ENCODE assay signal across 24 cellular contexts in genomic region chr10:70910486-70911350, GRCh38. TPM values are rescaled to one million over a fixed set of nuclear protein-coding genes. Genes with fewer than 3 reads are reported as not detected.
A peak's percentile ranks its signal among the peaks of the same experiment; 100 is the strongest.
DNase-seq lines count a peak whose midpoint lies in the region; ATAC-seq, FAIRE-seq and TF ChIP-seq lines count a peak whose summit lies in the region.
"Had no signal": no experiment of that assay in that cellular context is flagged by ENCODE, and none has a peak within 500 bp of the region (broad histone marks: within the 10 kb centered on the region; RNA-seq: fewer than 3 reads in every experiment).

No MANE protein-coding gene starts in this region.

- FAIRE-seq in K562 (lab: Jason Lieb, UNC), result no peak
- FAIRE-seq: G401.6, GM12892, HTR-8/SVneo had no signal

- no peak overlapping the region for H3K4me3 ChIP-seq in K562
- no peak overlapping the region for H3K4me3 ChIP-seq in neuronal stem cell (ENCODE audit: low read length in 2 of 2)
- no peak overlapping the region for H3K4me3 ChIP-seq in aorta (ENCODE audit: low read length in 2 of 2)
- H3K4me3 ChIP-seq in trophoblast cell (ENCODE audit: low read depth, low read length), result no peak overlapping the region
- H3K4me3 ChIP-seq: SJSA1 had no signal

- no peaks in the 10 kb centered on the region for H3K4me1 ChIP-seq in K562 (replicated peaks in 1 of 2; ENCODE audit: control insufficient read depth in 2 of 2, insufficient read depth in 2 of 2, low read length in 2 of 2)
- H3K4me1 ChIP-seq in neuronal stem cell (ENCODE audit: control insufficient read depth in 2 of 2, insufficient read depth in 1 of 2, low read depth in 1 of 2, low read length in 2 of 2), result peaks cover 0 to 4% of the 10 kb centered on the region in 2 donors
- no peaks in the 10 kb centered on the region for H3K4me1 ChIP-seq in aorta (ENCODE audit: control insufficient read depth in 1 of 2, insufficient read depth in 2 of 2, low read length in 2 of 2)
- no peaks in the 10 kb centered on the region for H3K4me1 ChIP-seq in trophoblast cell (ENCODE audit: control insufficient read depth in 1 of 2, insufficient read depth in 2 of 2, low read length in 2 of 2)
- H3K4me1 ChIP-seq: SJSA1 had no signal

- H4K91ac ChIP-seq in neuronal stem cell (ENCODE audit: low read depth, low read length, poor library complexity) (peak overlapping the region; percentile 67), trophoblast cell (ENCODE audit: low read depth, low read length) (no peak overlapping the region)

- no peaks in the 10 kb centered on the region for H3K9me3 ChIP-seq in K562 (replicated peaks; ENCODE audit: control insufficient read depth, insufficient read depth, low read depth, low read length)
- no peaks in the 10 kb centered on the region for H3K9me3 ChIP-seq in neuronal stem cell (replicated peaks in 1 of 2; ENCODE audit: control insufficient read depth in 2 of 2, insufficient read depth in 1 of 2, low read depth in 1 of 2, low read length in 2 of 2)
- no peaks in the 10 kb centered on the region for H3K9me3 ChIP-seq in aorta (ENCODE audit: control insufficient read depth, low read length)
- peaks cover 6% of the 10 kb centered on the region for H3K9me3 ChIP-seq in trophoblast cell (ENCODE audit: insufficient read depth, low read depth, low read length)
- H3K9me3 ChIP-seq: SJSA1 had no signal

- BruUV-seq in K562 (replicated peaks; lab: Mats Ljungman, UMichigan), result no TSS peak

- intact Hi-C loops in Right ventricle myocardium superior (cut with DNase I), result no loop called here
- intact Hi-C loops in cardiac septum (cut with DNase I), result no loop called here
- intact Hi-C loops in K562 (cut with micrococcal nuclease), result no loop called here
- intact Hi-C loops in aorta (cut with DNase I), result no loop called here

- ATAC-seq in Right ventricle myocardium superior (ENCODE audit: poor library complexity), result no peak
- 0 out of 3 replicates have a peak, but pooled peaks have one; percentile 22 for ATAC-seq in K562
- ATAC-seq in aorta (ENCODE audit: low FRiP score), result no peak
- ATAC-seq: Panc1 had no signal

- peak overlapping the region; percentile 92 for H2BK5ac ChIP-seq in neuronal stem cell (ENCODE audit: low read length)
- no peak overlapping the region for H2BK5ac ChIP-seq in trophoblast cell (ENCODE audit: low read depth, low read length, poor library complexity)

- TF ChIP-seq RAD21 in K562 (CRISPR knock-in tag; conservative IDR thresholded peaks at IDR 0.05 in 1 of 2, IDR thresholded peaks at IDR 0.05 in 1 of 2), result no peak

- in situ Hi-C loops in K562 (cut with MboI), result no loop called here

- no peak overlapping the region for H2AFZ ChIP-seq in K562 (ENCODE audit: low read depth, low read length)
- H2AFZ ChIP-seq in neuronal stem cell (ENCODE audit: low read length), result no peak overlapping the region
- no peak overlapping the region for H2AFZ ChIP-seq in trophoblast cell (ENCODE audit: insufficient read depth, low read length, poor library complexity)

- POLR2A ChIA-PET in K562 (lab: Yijun Ruan, JAX), result interaction anchor here (0.9 to 1.1 kb wide), 2 partner anchors 13 to 15 kb away, joined by 3 read pairs; no protein-coding TSS in a partner anchor

- H2BK15ac ChIP-seq in neuronal stem cell (ENCODE audit: low read length), result no peak overlapping the region

- no peak for TF ChIP-seq EP300 in K562 (IDR thresholded peaks at IDR 0.05; ENCODE audit: low read length)

- no peak overlapping the region for H4K8ac ChIP-seq in neuronal stem cell (ENCODE audit: low read depth, low read length)
- H4K8ac ChIP-seq in trophoblast cell (ENCODE audit: low read depth, low read length), result no peak overlapping the region

- H3K14ac ChIP-seq in neuronal stem cell (ENCODE audit: low read length), result no peak overlapping the region
- no peak overlapping the region for H3K14ac ChIP-seq in trophoblast cell (ENCODE audit: low read length)

- no peak overlapping the region for H2BK12ac ChIP-seq in neuronal stem cell (ENCODE audit: low read length)
- no peak overlapping the region for H2BK12ac ChIP-seq in trophoblast cell (ENCODE audit: low read length)

- WGBS in K562 (ENCODE audit: insufficient coverage, low coverage, missing lambda C conversion rate), result 8% methylated on average over 16 of the region's 16 CpGs
- WGBS in neuronal stem cell (ENCODE audit: extremely low coverage in 2 of 2, insufficient read length in 2 of 2, insufficient replicate concordance in 1 of 2), 2 donors, result no CpG with 5 or more reads among the region's 16 CpGs
- WGBS in aorta, 2 donors, result 94 to 95% methylated on average over 16 of the region's 16 CpGs
- no CpG with 5 or more reads among the region's 16 CpGs for WGBS in trophoblast cell (ENCODE audit: extremely low coverage, insufficient coverage, insufficient read length)

- H3K9me1 ChIP-seq in K562 (ENCODE audit: control insufficient read depth, insufficient read depth, low read length), result no peaks in the 10 kb centered on the region

- peaks cover 12% of the 10 kb centered on the region for H4K20me1 ChIP-seq in K562 (replicated peaks; ENCODE audit: control insufficient read depth, insufficient read depth, low read length)

- DNase-seq in Right ventricle myocardium superior, result peak; percentile 22
- no peak for DNase-seq in cardiac septum (ENCODE audit: low spot score)
- no peak for DNase-seq in K562 (ENCODE audit: extremely low read depth in 1 of 4, low spot score in 3 of 4)
- no peak for DNase-seq in neuronal stem cell (ENCODE audit: low spot score)
- peak; percentile 41 to 63 for DNase-seq in aorta
- no peak for DNase-seq in medulla oblongata (ENCODE audit: extremely low spot score)
- DNase-seq in trophoblast cell, result no peak
- DNase-seq: 8988T; C1 segment of cervical spinal cord; GOT3; HCEC 1CT; IMR-90; MV-4-11; NCI-H1105 treated with DMSO at 0.1 percent for 48 hours; NCI-H2029 treated with DMSO at 0.1 percent for 48 hours; NCI-H345; NCI-H524; NCI-H774; NK-92 treated with Interleukin-12 subunit alpha and Interleukin-12 subunit beta, amount 100 ng/mL, for 24 hours had no signal

- H3K18ac ChIP-seq in neuronal stem cell (ENCODE audit: low read length) (peak overlapping the region; percentile 74), trophoblast cell (ENCODE audit: low read length) (no peak overlapping the region)

- TF ChIP-seq CTCF in K562 (IDR thresholded peaks at IDR 0.05 in 2 of 3, conservative IDR thresholded peaks at IDR 0.05 in 1 of 3; ENCODE audit: insufficient read depth in 2 of 3, low read depth in 1 of 3, low read length in 3 of 3), result peak in 1 of 3 experiments; percentile 38; a peak in 1 of 6 replicates

- H3K79me2 ChIP-seq in K562 (ENCODE audit: control insufficient read depth, insufficient read depth, low read length) (no peaks in the 10 kb centered on the region), trophoblast cell (ENCODE audit: control insufficient read depth, insufficient read depth, low read length, poor library complexity) (no peaks in the 10 kb centered on the region)

- H3K36me3 ChIP-seq in K562 (ENCODE audit: control insufficient read depth, insufficient read depth, low read length) (no peaks in the 10 kb centered on the region), neuronal stem cell (replicated peaks in 1 of 2; ENCODE audit: control insufficient read depth in 2 of 2, insufficient read depth in 2 of 2, low read length in 2 of 2) (no peaks in the 10 kb centered on the region), aorta (ENCODE audit: control insufficient read depth in 1 of 2, insufficient read depth in 2 of 2, low read length in 1 of 2) (no peaks in the 10 kb centered on the region), trophoblast cell (ENCODE audit: control insufficient read depth in 1 of 2, insufficient read depth in 2 of 2, low read length in 2 of 2) (no peaks in the 10 kb centered on the region)
- H3K36me3 ChIP-seq: SJSA1 had no signal

- H3K4me2 ChIP-seq in K562 (ENCODE audit: insufficient read depth, low read length) (no peak overlapping the region), neuronal stem cell (ENCODE audit: insufficient read depth, low read length, poor library complexity, severe bottlenecking) (no peak overlapping the region), trophoblast cell (ENCODE audit: low read length) (no peak overlapping the region)

- H3K27ac ChIP-seq in K562 (ENCODE audit: extremely low read depth, low read depth, low read length) (no peak overlapping the region), neuronal stem cell (replicated peaks; ENCODE audit: low read length) (no peak overlapping the region), aorta (ENCODE audit: low read depth in 1 of 2, low read length in 2 of 2) (no peak overlapping the region), trophoblast cell (ENCODE audit: low read depth, low read length) (no peak overlapping the region)
- H3K27ac ChIP-seq: SJSA1 had no signal

- H3K27me3 ChIP-seq in K562 (ENCODE audit: control insufficient read depth in 2 of 2, insufficient read depth in 2 of 2, low read length in 2 of 2) (peaks cover 32 to 83% of the 10 kb centered on the region in 2 experiments), neuronal stem cell (ENCODE audit: control insufficient read depth in 3 of 3, insufficient read depth in 3 of 3, low read depth in 1 of 3, low read length in 3 of 3) (peaks cover 0 to 38% (median 0%) of the 10 kb centered on the region in 3 experiments), aorta (ENCODE audit: control insufficient read depth in 1 of 2, insufficient read depth in 2 of 2, low read length in 1 of 2) (no peaks in the 10 kb centered on the region), trophoblast cell (ENCODE audit: insufficient read depth, low read length) (peaks cover 2% of the 10 kb centered on the region)

- TF ChIP-seq POLR2A in K562 (conservative IDR thresholded peaks at IDR 0.05), result no peak

- H2AK5ac ChIP-seq in neuronal stem cell (ENCODE audit: low read depth, low read length) (peak overlapping the region; percentile 37), trophoblast cell (ENCODE audit: low read length) (no peak overlapping the region)

- H3K9ac ChIP-seq in K562 (ENCODE audit: insufficient read depth in 1 of 2, low read depth in 2 of 2, low read length in 2 of 2) (no peak overlapping the region), neuronal stem cell (ENCODE audit: low read depth, low read length, poor library complexity) (no peak overlapping the region), trophoblast cell (ENCODE audit: low read length) (no peak overlapping the region)

- peak overlapping the region; percentile 49 for H3K23ac ChIP-seq in neuronal stem cell (ENCODE audit: low read depth, low read length, poor library complexity)
- H3K23ac ChIP-seq in trophoblast cell (ENCODE audit: low read length), result no peak overlapping the region

- H2BK120ac ChIP-seq in neuronal stem cell (ENCODE audit: low read depth, low read length) (no peak overlapping the region), trophoblast cell (ENCODE audit: insufficient read depth, low read length, poor library complexity) (no peak overlapping the region)

- no peak overlapping the region for H3K4ac ChIP-seq in neuronal stem cell (ENCODE audit: low read length)
- H3K4ac ChIP-seq in trophoblast cell (ENCODE audit: low read depth, low read length), result no peak overlapping the region

- H3K79me1 ChIP-seq in neuronal stem cell (ENCODE audit: low read depth, low read length), result no peaks in the 10 kb centered on the region
- H3K79me1 ChIP-seq in trophoblast cell (ENCODE audit: low read length), result no peaks in the 10 kb centered on the region

- CTCF ChIA-PET in K562 (lab: Yijun Ruan, JAX; ENCODE audit: low intra/inter-chr PET ratio), result no interaction called here

- H4K12ac ChIP-seq in trophoblast cell (ENCODE audit: low read depth, low read length), result no peak overlapping the region

RNA-seq across cellular contexts. Expression of gene PCBD1, which starts 22.4 kb away (rescaled TPM):
- total RNA-seq in Right ventricle myocardium superior, result 142 TPM
- 121 TPM for total RNA-seq in cardiac septum
- 5.8 and 9.9 TPM in 2 replicates for total RNA-seq in K562 (2011; cell fraction: chromatin; rRNA removed; ENCODE audit: low replicate concordance)
- total RNA-seq in K562 (2011; cell fraction: nucleolus; rRNA removed), result 11.3 and 12.0 TPM in 2 replicates
- 17.2 and 21.7 TPM in 2 replicates for total RNA-seq in K562 (2011; cell fraction: nucleoplasm; rRNA removed)
- total RNA-seq in K562 (2014; rRNA removed), result 67.0 and 94.5 TPM in 2 replicates
- total RNA-seq in K562 (2014; rRNA removed; fragmentation: Illumina TruSeq; extraction: Trizol), result 50.5 and 56.2 TPM in 2 replicates
- 55.0 and 57.0 TPM in 2 replicates for total RNA-seq in K562 (2015; rRNA removed; fragmentation: Illumina TruSeq; extraction: Trizol)
- total RNA-seq in K562 (2021), result 62.2 and 68.5 TPM in 2 replicates
- polyA plus RNA-seq in K562 (2011; rRNA removed), result 55.3 and 70.5 TPM in 2 replicates
- polyA plus RNA-seq in K562 (2011; cell fraction: cytosol; rRNA removed), result 118 and 120 TPM in 2 replicates
- polyA plus RNA-seq in K562 (2011; cell fraction: nucleus; rRNA removed), result 43.7 and 47.3 TPM in 2 replicates
- 89.0 and 106 TPM in 2 replicates for polyA plus RNA-seq in K562 (2012)
- 101 and 109 TPM in 2 replicates for polyA plus RNA-seq in K562 (2014; fragmentation: Illumina TruSeq; extraction: Trizol)
- polyA plus RNA-seq in K562 (2014; fragmentation: Nextera tagmentation; extraction: Ambion mirVana), result 10 to 100 TPM; 14.6 to 26.7 TPM
- 68.3 and 71.2 TPM in 2 replicates for polyA plus RNA-seq in K562 (2014; rRNA removed)
- polyA minus RNA-seq in K562 (2011; rRNA and poly(A)+ RNA removed), result 26.0 and 30.5 TPM in 2 replicates
- 24.7 and 31.9 TPM in 2 replicates for polyA minus RNA-seq in K562 (2011; cell fraction: cytosol; rRNA and poly(A)+ RNA removed)
- 6.7 and 12.2 TPM in 2 replicates for polyA minus RNA-seq in K562 (2011; cell fraction: nucleus; rRNA and poly(A)+ RNA removed)
- polyA plus RNA-seq in neuronal stem cell (2013, experiment 1 of 2), result 71.7 TPM
- polyA plus RNA-seq in neuronal stem cell (2013, experiment 2 of 2), result 72.0 TPM
- total RNA-seq in aorta, result 10 to 100 TPM; 46.0 to 49.1 TPM
- 10 to 100 TPM; 65.7 to 84.3 TPM for polyA plus RNA-seq in aorta
- polyA plus RNA-seq in trophoblast cell (2013), result 32.4 and 34.1 TPM in 2 replicates

Comparison
In these comparisons a context has a peak if more than half of its experiments do, and no peak if none do; other contexts are left out.
1. DNase-seq: peak in Right ventricle myocardium superior (single experiment) and aorta (2 of 2); none in cardiac septum (single experiment), K562 (0 of 4), neuronal stem cell (single experiment), medulla oblongata (single experiment) and trophoblast cell (0 of 2).